Comparison of ENCODE assay signal across 8 cellular contexts in genomic region chr22:30635273-30636225, GRCh38. TPM values are rescaled to one million over a fixed set of nuclear protein-coding genes. Genes with fewer than 3 reads are reported as not detected.
DNase-seq lines count a peak whose midpoint lies in the region; ATAC-seq and TF ChIP-seq lines count a peak whose summit lies in the region.

Gene SLC35E4, plus strand, starts transcription at chr22:30635781. Its CDS starts 670 bp downstream, at chr22:30636451.

- H3K27ac ChIP-seq in hepatocyte = peak within 1 kb of the TSS; percentile 67

- peak within 1 kb of the TSS; percentile 100 for H3K4me2 ChIP-seq in hepatocyte

- DNase-seq in GM13977 (ENCODE audit: low spot score) (peak; percentile 98), NCI-H1694 (lab: John Stamatoyannopoulos, UW) (peak; percentile 61), T-helper 22 cell (ENCODE audit: low read depth) (peak; percentile 88), astrocyte of the cerebellum (ENCODE audit: low read depth) (peak; percentile 37), hepatocyte (ENCODE audit: low spot score) (peak; percentile 93), retinal pigment epithelial cell (ENCODE audit: low read depth) (no peak), cortex of kidney (lab: John Stamatoyannopoulos, UW) (no peak)

- in situ Hi-C loops in GM13977 (cut with MboI; ENCODE audit: low pct_unique_long_range_greater_than_20kb, low sequenced_read_pairs, unreplicated experiment) (loop anchor here (5.0 to 25.0 kb wide), 2 partner anchors 122 to 252 kb away; no protein-coding TSS in a partner anchor), astrocyte of the cerebellum (cut with HindIII; ENCODE audit: low sequenced_read_pairs) (no loop called here)

- H3K4me1 ChIP-seq in hepatocyte (ENCODE audit: insufficient read depth) = peaks cover 11% of the 10 kb centered on the region

- WGBS in hepatocyte (ENCODE audit: low lambda C conversion rate, missing lambda C conversion rate) = 6% methylated on average over 62 of the region's 75 CpGs

- H3K9me2 ChIP-seq in hepatocyte (replicated peaks; ENCODE audit: insufficient read depth) = no peaks in the 10 kb centered on the region

- H3K27me3 ChIP-seq in hepatocyte = no peaks in the 10 kb centered on the region

- H3K9me3 ChIP-seq in hepatocyte (ENCODE audit: low read depth) = no peaks in the 10 kb centered on the region

- peak within 1 kb of the TSS; percentile 47 for H3K4me3 ChIP-seq in astrocyte of the cerebellum (ENCODE audit: low read depth, low read length)
- peak within 1 kb of the TSS; percentile 67 for H3K4me3 ChIP-seq in hepatocyte
- peak within 1 kb of the TSS; percentile 64 for H3K4me3 ChIP-seq in retinal pigment epithelial cell (ENCODE audit: low read length)

- H3K79me2 ChIP-seq in hepatocyte = no peaks in the 10 kb centered on the region

- no peaks in the 10 kb centered on the region for H3K36me3 ChIP-seq in hepatocyte (replicated peaks; ENCODE audit: insufficient read depth, low read depth)

- no peaks in the 10 kb centered on the region for H4K20me1 ChIP-seq in hepatocyte (ENCODE audit: insufficient read depth, poor library complexity, severe bottlenecking)

- ATAC-seq in HG02852 (IDR thresholded peaks at IDR 0.05; ENCODE audit: unreplicated experiment) = peak; percentile 73

- H2AFZ ChIP-seq in hepatocyte = peak within 1 kb of the TSS; percentile 99

- TF ChIP-seq CTCF in GM13977 (IDR thresholded peaks at IDR 0.05; ENCODE audit: extremely low read depth, insufficient read depth, missing control alignments) (peak; percentile 20), astrocyte of the cerebellum (IDR thresholded peaks at IDR 0.05; ENCODE audit: low read depth, low read length, missing control alignments) (peak; percentile 37), hepatocyte (IDR thresholded peaks at IDR 0.05; ENCODE audit: poor library complexity) (peak; percentile 24), retinal pigment epithelial cell (conservative IDR thresholded peaks at IDR 0.05; ENCODE audit: low read depth, low read length) (no peak)

RNA-seq across cellular contexts. Expression of gene SLC35E4, which starts in this region (rescaled TPM):
- 1.4 and 3.1 TPM in 2 replicates for total RNA-seq in hepatocyte
- 5.5 and 5.8 TPM in 2 replicates for polyA plus RNA-seq in hepatocyte

Comparison
In these comparisons a context has a peak if more than half of its experiments do, and no peak if none do; other contexts are left out.
1. DNase-seq: peak in GM13977 (single experiment), NCI-H1694 (single experiment), T-helper 22 cell (single experiment), astrocyte of the cerebellum (single experiment) and hepatocyte (single experiment); none in retinal pigment epithelial cell (single experiment) and cortex of kidney (single experiment).
2. Peak in every context shown above with its lines, with median percentiles within 50 percentile points of each other: H3K4me3 ChIP-seq.